In the genomic region with DNA sequence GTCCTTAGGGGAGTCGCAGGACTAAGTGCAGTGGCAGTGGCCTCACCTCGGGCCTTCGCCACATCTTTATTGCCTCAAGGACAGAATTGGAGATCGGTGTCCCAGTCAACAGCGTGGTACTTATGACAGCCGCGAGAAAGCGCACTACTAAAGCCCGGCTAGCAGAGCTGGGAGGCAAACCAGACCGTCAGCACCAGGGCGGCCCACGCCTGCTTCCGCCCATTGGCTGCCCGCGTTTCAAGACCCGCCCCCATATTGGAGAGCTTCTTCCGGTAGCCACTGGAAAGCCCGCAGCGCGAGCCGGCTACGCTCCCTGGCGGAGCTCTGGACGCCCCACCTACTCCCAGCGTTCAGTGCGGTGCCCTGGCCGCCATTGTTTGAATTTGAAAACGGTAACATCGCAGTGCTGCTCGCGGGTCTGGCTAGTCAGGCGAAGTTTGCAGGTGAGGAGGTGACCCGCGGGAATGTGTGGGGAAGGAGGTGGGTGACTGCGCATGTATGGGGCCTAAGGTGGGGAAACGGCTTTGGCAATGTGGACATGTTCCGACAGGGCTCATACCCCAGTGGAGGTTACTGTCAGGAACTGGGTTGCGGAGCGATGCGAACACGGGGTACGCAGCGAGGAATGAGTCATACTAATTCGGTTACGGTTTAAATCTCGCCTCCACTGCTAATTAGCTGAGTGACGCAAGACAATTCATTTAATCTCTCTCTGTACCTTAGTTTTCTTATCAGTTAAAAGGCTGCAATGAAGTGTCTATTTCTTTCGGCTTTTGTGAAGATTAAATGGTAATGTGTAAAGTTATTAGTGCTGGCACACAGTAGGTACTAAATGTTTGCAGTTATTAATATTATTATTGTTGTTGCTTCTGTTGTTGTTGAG, we compare ENCODE assay signal across 1 cellular context.
TF ChIP-seq lines count a peak whose summit lies in the region.

A gene with protein sequence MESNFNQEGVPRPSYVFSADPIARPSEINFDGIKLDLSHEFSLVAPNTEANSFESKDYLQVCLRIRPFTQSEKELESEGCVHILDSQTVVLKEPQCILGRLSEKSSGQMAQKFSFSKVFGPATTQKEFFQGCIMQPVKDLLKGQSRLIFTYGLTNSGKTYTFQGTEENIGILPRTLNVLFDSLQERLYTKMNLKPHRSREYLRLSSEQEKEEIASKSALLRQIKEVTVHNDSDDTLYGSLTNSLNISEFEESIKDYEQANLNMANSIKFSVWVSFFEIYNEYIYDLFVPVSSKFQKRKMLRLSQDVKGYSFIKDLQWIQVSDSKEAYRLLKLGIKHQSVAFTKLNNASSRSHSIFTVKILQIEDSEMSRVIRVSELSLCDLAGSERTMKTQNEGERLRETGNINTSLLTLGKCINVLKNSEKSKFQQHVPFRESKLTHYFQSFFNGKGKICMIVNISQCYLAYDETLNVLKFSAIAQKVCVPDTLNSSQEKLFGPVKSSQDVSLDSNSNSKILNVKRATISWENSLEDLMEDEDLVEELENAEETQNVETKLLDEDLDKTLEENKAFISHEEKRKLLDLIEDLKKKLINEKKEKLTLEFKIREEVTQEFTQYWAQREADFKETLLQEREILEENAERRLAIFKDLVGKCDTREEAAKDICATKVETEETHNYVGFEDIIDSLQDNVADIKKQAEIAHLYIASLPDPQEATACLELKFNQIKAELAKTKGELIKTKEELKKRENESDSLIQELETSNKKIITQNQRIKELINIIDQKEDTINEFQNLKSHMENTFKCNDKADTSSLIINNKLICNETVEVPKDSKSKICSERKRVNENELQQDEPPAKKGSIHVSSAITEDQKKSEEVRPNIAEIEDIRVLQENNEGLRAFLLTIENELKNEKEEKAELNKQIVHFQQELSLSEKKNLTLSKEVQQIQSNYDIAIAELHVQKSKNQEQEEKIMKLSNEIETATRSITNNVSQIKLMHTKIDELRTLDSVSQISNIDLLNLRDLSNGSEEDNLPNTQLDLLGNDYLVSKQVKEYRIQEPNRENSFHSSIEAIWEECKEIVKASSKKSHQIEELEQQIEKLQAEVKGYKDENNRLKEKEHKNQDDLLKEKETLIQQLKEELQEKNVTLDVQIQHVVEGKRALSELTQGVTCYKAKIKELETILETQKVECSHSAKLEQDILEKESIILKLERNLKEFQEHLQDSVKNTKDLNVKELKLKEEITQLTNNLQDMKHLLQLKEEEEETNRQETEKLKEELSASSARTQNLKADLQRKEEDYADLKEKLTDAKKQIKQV (N-terminal part only) (plus strand): TSS at position 353 of the 883 bp plus-strand sequence. CDS start 3,705 bp downstream, outside the sequence.

TF ChIP-seq in HepG2, 621 proteins besides CTCF, POLR2A, EP300 and RAD21 (continued from another document and continues in another):
- no peak for TF ChIP-seq MYNN (CRISPR knock-in tag; IDR thresholded peaks at IDR 0.05; ENCODE audit: low read depth)
- 0 out of 2 replicates have a peak, but pooled peaks have one; percentile 20 for TF ChIP-seq MED13 (CRISPR knock-in tag; IDR thresholded peaks at IDR 0.05)
- peak; percentile 98 for TF ChIP-seq HOXA9 (CRISPR knock-in tag; IDR thresholded peaks at IDR 0.05; ENCODE audit: borderline replicate concordance)
- TF ChIP-seq ZNF253 (CRISPR knock-in tag; IDR thresholded peaks at IDR 0.05; ENCODE audit: borderline replicate concordance), result peak; percentile 91; the same call in 1 of the 2 replicates
- no peak for TF ChIP-seq SIX4 (CRISPR knock-in tag; IDR thresholded peaks at IDR 0.05)
- peak; percentile 48; the same call in 1 of the 2 replicates for TF ChIP-seq ZNF605 (CRISPR knock-in tag; IDR thresholded peaks at IDR 0.05)
- no peak for TF ChIP-seq ZBTB3 (CRISPR knock-in tag; IDR thresholded peaks at IDR 0.05; ENCODE audit: borderline replicate concordance, low read depth)
- no peak for TF ChIP-seq ZNF558 (CRISPR knock-in tag; IDR thresholded peaks at IDR 0.05; ENCODE audit: borderline replicate concordance)
- peak; percentile 89 for TF ChIP-seq KMT2B (CRISPR knock-in tag; IDR thresholded peaks at IDR 0.05)
- TF ChIP-seq ZNF570 (CRISPR knock-in tag; IDR thresholded peaks at IDR 0.05; ENCODE audit: borderline replicate concordance), result no peak
- 0 out of 2 replicates have a peak, but pooled peaks have one; percentile 30 for TF ChIP-seq SRY (CRISPR knock-in tag; IDR thresholded peaks at IDR 0.05)
- no peak for TF ChIP-seq TCF7L2 (IDR thresholded peaks at IDR 0.05; ENCODE audit: low read depth, low read length)
- TF ChIP-seq, protein P1, sequence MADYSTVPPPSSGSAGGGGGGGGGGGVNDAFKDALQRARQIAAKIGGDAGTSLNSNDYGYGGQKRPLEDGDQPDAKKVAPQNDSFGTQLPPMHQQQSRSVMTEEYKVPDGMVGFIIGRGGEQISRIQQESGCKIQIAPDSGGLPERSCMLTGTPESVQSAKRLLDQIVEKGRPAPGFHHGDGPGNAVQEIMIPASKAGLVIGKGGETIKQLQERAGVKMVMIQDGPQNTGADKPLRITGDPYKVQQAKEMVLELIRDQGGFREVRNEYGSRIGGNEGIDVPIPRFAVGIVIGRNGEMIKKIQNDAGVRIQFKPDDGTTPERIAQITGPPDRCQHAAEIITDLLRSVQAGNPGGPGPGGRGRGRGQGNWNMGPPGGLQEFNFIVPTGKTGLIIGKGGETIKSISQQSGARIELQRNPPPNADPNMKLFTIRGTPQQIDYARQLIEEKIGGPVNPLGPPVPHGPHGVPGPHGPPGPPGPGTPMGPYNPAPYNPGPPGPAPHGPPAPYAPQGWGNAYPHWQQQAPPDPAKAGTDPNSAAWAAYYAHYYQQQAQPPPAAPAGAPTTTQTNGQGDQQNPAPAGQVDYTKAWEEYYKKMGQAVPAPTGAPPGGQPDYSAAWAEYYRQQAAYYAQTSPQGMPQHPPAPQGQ (CRISPR knock-in tag; IDR thresholded peaks at IDR 0.05; ENCODE audit: borderline replicate concordance), result no peak
- peak; percentile 98 for TF ChIP-seq SIN3B (IDR thresholded peaks at IDR 0.05; ENCODE audit: low read length)
- peak; percentile 77 for TF ChIP-seq CREB3 (CRISPR knock-in tag; IDR thresholded peaks at IDR 0.05)
- 0 out of 2 replicates have a peak, but pooled peaks have one; percentile 55 for TF ChIP-seq ZNF839 (CRISPR knock-in tag; IDR thresholded peaks at IDR 0.05; ENCODE audit: borderline replicate concordance)
- TF ChIP-seq, protein P2, sequence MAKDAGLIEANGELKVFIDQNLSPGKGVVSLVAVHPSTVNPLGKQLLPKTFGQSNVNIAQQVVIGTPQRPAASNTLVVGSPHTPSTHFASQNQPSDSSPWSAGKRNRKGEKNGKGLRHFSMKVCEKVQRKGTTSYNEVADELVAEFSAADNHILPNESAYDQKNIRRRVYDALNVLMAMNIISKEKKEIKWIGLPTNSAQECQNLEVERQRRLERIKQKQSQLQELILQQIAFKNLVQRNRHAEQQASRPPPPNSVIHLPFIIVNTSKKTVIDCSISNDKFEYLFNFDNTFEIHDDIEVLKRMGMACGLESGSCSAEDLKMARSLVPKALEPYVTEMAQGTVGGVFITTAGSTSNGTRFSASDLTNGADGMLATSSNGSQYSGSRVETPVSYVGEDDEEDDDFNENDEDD (CRISPR knock-in tag; IDR thresholded peaks at IDR 0.05; ENCODE audit: borderline replicate concordance), result peak; percentile 99
- TF ChIP-seq ZBTB7B (CRISPR knock-in tag; IDR thresholded peaks at IDR 0.05), result no peak
- TF ChIP-seq, protein P3, sequence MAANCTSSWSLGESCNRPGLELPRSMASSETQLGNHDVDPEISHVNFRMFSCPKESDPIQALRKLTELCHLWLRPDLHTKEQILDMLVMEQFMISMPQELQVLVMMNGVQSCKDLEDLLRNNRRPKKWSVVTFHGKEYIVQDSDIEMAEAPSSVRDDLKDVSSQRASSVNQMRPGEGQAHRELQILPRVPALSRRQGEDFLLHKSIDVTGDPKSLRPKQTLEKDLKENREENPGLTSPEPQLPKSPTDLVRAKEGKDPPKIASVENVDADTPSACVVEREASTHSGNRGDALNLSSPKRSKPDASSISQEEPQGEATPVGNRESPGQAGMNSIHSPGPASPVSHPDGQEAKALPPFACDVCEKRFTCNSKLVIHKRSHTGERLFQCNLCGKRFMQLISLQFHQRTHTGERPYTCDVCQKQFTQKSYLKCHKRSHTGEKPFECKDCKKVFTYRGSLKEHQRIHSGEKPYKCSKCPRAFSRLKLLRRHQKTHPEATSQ (CRISPR knock-in tag; IDR thresholded peaks at IDR 0.05; ENCODE audit: borderline replicate concordance), result peak; percentile 95; the same call in 1 of the 2 replicates
- no peak for TF ChIP-seq LCORL (IDR thresholded peaks at IDR 0.05)
- peak; percentile 53; the same call in 1 of the 2 replicates for TF ChIP-seq LCORL (CRISPR knock-in tag; IDR thresholded peaks at IDR 0.05)
- peak; percentile 33 for TF ChIP-seq IKZF4 (CRISPR knock-in tag; IDR thresholded peaks at IDR 0.05; ENCODE audit: borderline replicate concordance, low read depth, not compliant biosample characterization)
- TF ChIP-seq PHF5A (CRISPR knock-in tag; IDR thresholded peaks at IDR 0.05; ENCODE audit: low read depth, unreplicated experiment), result peak; percentile 66
- TF ChIP-seq NFE2L1 (CRISPR knock-in tag; IDR thresholded peaks at IDR 0.05; ENCODE audit: borderline replicate concordance), result no peak
- peak; percentile 91 for TF ChIP-seq SP2 (CRISPR knock-in tag; IDR thresholded peaks at IDR 0.05)
- TF ChIP-seq ZNF431 (CRISPR knock-in tag; IDR thresholded peaks at IDR 0.05; ENCODE audit: borderline replicate concordance, low read depth), result peak; percentile 59; the same call in 1 of the 2 replicates
- TF ChIP-seq CENPBD1 (CRISPR knock-in tag; IDR thresholded peaks at IDR 0.05; ENCODE audit: borderline replicate concordance, low read depth), result no peak
- TF ChIP-seq ZBTB46 (CRISPR knock-in tag; IDR thresholded peaks at IDR 0.05; ENCODE audit: borderline replicate concordance), result no peak
- peak; percentile 25; the same call in 1 of the 2 replicates for TF ChIP-seq ZNF543 (CRISPR knock-in tag; IDR thresholded peaks at IDR 0.05)
- peak; percentile 97 for TF ChIP-seq BATF2 (CRISPR knock-in tag; IDR thresholded peaks at IDR 0.05)
- no peak for TF ChIP-seq ZNF7 (CRISPR knock-in tag; IDR thresholded peaks at IDR 0.05)
- TF ChIP-seq ZNF670 (CRISPR knock-in tag; IDR thresholded peaks at IDR 0.05; ENCODE audit: borderline replicate concordance), result peak; percentile 70; the same call in 1 of the 2 replicates
- peak; percentile 98; the same call in 1 of the 2 replicates for TF ChIP-seq BRF2 (CRISPR knock-in tag; IDR thresholded peaks at IDR 0.05)
- peak; percentile 83 for TF ChIP-seq ZNF574 (CRISPR knock-in tag; IDR thresholded peaks at IDR 0.05)
- TF ChIP-seq NR2C2 (CRISPR knock-in tag; IDR thresholded peaks at IDR 0.05; ENCODE audit: borderline replicate concordance), result peak; percentile 31; the same call in 1 of the 2 replicates
- TF ChIP-seq ZNF563 (CRISPR knock-in tag; IDR thresholded peaks at IDR 0.05), result peak; percentile 52; the same call in 1 of the 2 replicates
- peak; percentile 47; the same call in 1 of the 2 replicates for TF ChIP-seq CHD2 (IDR thresholded peaks at IDR 0.05; ENCODE audit: low read depth, low read length)
- peak; percentile 63; the same call in 1 of the 2 replicates for TF ChIP-seq GFI1 (CRISPR knock-in tag; IDR thresholded peaks at IDR 0.05; ENCODE audit: borderline replicate concordance)
- peak; percentile 98 for TF ChIP-seq ZC3H13 (CRISPR knock-in tag; IDR thresholded peaks at IDR 0.05)
- no peak for TF ChIP-seq ATM (IDR thresholded peaks at IDR 0.05; ENCODE audit: borderline replicate concordance)
